Comparison of ENCODE assay signal across 1 cellular context in the genomic region with DNA sequence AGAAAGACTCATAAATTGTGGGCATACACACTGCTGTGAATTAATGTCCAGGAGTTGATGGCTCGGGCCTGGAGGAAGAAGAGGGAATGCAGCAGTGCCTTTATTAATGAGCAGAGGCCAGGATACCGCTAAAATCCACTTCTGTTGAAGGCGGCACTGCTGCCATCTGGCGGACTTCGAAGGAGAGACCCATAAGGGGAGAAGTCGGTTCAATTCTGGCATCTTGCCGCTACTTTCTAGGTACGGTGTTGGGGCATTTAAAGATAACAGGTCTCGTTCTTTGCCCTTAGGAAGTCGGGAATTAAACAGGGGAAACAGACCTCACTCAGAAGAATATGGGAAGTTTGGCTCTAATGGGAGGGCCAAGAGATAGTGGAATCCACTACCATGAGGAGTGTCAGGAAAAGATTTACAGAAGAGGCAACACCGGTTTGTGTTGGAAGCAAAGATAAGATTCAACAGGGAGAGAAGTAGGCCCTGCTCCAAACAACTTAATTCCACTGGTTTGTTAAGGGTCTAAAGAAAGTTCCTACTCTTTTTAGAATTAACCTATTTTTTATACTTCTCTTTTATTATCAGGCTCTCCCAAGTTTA.
TF ChIP-seq lines count a peak whose summit lies in the region.

No MANE protein-coding gene starts in this region.

TF ChIP-seq in H1, 55 proteins besides CTCF, POLR2A, EP300 and RAD21 (continued from another document):
- TF ChIP-seq, protein P1, sequence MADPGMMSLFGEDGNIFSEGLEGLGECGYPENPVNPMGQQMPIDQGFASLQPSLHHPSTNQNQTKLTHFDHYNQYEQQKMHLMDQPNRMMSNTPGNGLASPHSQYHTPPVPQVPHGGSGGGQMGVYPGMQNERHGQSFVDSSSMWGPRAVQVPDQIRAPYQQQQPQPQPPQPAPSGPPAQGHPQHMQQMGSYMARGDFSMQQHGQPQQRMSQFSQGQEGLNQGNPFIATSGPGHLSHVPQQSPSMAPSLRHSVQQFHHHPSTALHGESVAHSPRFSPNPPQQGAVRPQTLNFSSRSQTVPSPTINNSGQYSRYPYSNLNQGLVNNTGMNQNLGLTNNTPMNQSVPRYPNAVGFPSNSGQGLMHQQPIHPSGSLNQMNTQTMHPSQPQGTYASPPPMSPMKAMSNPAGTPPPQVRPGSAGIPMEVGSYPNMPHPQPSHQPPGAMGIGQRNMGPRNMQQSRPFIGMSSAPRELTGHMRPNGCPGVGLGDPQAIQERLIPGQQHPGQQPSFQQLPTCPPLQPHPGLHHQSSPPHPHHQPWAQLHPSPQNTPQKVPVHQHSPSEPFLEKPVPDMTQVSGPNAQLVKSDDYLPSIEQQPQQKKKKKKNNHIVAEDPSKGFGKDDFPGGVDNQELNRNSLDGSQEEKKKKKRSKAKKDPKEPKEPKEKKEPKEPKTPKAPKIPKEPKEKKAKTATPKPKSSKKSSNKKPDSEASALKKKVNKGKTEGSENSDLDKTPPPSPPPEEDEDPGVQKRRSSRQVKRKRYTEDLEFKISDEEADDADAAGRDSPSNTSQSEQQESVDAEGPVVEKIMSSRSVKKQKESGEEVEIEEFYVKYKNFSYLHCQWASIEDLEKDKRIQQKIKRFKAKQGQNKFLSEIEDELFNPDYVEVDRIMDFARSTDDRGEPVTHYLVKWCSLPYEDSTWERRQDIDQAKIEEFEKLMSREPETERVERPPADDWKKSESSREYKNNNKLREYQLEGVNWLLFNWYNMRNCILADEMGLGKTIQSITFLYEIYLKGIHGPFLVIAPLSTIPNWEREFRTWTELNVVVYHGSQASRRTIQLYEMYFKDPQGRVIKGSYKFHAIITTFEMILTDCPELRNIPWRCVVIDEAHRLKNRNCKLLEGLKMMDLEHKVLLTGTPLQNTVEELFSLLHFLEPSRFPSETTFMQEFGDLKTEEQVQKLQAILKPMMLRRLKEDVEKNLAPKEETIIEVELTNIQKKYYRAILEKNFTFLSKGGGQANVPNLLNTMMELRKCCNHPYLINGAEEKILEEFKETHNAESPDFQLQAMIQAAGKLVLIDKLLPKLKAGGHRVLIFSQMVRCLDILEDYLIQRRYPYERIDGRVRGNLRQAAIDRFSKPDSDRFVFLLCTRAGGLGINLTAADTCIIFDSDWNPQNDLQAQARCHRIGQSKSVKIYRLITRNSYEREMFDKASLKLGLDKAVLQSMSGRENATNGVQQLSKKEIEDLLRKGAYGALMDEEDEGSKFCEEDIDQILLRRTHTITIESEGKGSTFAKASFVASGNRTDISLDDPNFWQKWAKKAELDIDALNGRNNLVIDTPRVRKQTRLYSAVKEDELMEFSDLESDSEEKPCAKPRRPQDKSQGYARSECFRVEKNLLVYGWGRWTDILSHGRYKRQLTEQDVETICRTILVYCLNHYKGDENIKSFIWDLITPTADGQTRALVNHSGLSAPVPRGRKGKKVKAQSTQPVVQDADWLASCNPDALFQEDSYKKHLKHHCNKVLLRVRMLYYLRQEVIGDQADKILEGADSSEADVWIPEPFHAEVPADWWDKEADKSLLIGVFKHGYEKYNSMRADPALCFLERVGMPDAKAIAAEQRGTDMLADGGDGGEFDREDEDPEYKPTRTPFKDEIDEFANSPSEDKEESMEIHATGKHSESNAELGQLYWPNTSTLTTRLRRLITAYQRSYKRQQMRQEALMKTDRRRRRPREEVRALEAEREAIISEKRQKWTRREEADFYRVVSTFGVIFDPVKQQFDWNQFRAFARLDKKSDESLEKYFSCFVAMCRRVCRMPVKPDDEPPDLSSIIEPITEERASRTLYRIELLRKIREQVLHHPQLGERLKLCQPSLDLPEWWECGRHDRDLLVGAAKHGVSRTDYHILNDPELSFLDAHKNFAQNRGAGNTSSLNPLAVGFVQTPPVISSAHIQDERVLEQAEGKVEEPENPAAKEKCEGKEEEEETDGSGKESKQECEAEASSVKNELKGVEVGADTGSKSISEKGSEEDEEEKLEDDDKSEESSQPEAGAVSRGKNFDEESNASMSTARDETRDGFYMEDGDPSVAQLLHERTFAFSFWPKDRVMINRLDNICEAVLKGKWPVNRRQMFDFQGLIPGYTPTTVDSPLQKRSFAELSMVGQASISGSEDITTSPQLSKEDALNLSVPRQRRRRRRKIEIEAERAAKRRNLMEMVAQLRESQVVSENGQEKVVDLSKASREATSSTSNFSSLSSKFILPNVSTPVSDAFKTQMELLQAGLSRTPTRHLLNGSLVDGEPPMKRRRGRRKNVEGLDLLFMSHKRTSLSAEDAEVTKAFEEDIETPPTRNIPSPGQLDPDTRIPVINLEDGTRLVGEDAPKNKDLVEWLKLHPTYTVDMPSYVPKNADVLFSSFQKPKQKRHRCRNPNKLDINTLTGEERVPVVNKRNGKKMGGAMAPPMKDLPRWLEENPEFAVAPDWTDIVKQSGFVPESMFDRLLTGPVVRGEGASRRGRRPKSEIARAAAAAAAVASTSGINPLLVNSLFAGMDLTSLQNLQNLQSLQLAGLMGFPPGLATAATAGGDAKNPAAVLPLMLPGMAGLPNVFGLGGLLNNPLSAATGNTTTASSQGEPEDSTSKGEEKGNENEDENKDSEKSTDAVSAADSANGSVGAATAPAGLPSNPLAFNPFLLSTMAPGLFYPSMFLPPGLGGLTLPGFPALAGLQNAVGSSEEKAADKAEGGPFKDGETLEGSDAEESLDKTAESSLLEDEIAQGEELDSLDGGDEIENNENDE (IDR thresholded peaks at IDR 0.05; ENCODE audit: insufficient replicate concordance, low read length), result no peak
- TF ChIP-seq RXRA (IDR thresholded peaks at IDR 0.05; ENCODE audit: insufficient read depth, low read depth, low read length) (no peak), KDM5A (IDR thresholded peaks at IDR 0.05; ENCODE audit: low read length) (no peak), SP2 (IDR thresholded peaks at IDR 0.05; ENCODE audit: low read length) (no peak), TAF1 (IDR thresholded peaks at IDR 0.05; ENCODE audit: low read depth, low read length) (no peak), SP1 (IDR thresholded peaks at IDR 0.05; ENCODE audit: low read depth, low read length) (no peak), KDM1A (IDR thresholded peaks at IDR 0.05; ENCODE audit: borderline replicate concordance, low read length) (no peak)
- TF ChIP-seq, protein P2, sequence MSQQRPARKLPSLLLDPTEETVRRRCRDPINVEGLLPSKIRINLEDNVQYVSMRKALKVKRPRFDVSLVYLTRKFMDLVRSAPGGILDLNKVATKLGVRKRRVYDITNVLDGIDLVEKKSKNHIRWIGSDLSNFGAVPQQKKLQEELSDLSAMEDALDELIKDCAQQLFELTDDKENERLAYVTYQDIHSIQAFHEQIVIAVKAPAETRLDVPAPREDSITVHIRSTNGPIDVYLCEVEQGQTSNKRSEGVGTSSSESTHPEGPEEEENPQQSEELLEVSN (IDR thresholded peaks at IDR 0.05), result no peak
- TF ChIP-seq, protein P3, sequence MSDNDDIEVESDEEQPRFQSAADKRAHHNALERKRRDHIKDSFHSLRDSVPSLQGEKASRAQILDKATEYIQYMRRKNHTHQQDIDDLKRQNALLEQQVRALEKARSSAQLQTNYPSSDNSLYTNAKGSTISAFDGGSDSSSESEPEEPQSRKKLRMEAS (IDR thresholded peaks at IDR 0.05), result no peak
